32 cellular contexts compared by ENCODE assay signal in genomic region chr12:67243260-67243659, GRCh38.
"Had no signal": no experiment of that assay in that cellular context is flagged by ENCODE, and none has a peak within 500 bp of the region (broad histone marks: within the 10 kb centered on the region; RNA-seq: fewer than 3 reads in every experiment).

No MANE protein-coding gene starts in this region.

- DNase-seq: Karpas-422, Kasumi-1, KBM-7, KG1, MG63, MM.1S, MV-4-11, NCI-H1048, NCI-H1092, NCI-H1092 treated with DMSO at 0.1 percent for 48 hours, NCI-H1105, NCI-H1105 treated with DMSO at 0.1 percent for 48 hours, NCI-H1417 treated with DMSO at 0.1 percent for 48 hours, NCI-H1436, NCI-H1436 treated with DMSO at 0.1 percent for 48 hours, NCI-H146, NCI-H1694, NCI-H1694 treated with DMSO at 0.1 percent for 48 hours, NCI-H187, NCI-H187 treated with DMSO at 0.1 percent for 48 hours, NCI-H2029, NCI-H2029 treated with DMSO at 0.1 percent for 48 hours, NCI-H2081 treated with DMSO at 0.1 percent for 48 hours, NCI-H2107, NCI-H2171, NCI-H2171 treated with DMSO at 0.1 percent for 48 hours, NCI-H2227 treated with DMSO at 0.1 percent for 48 hours, NCI-H226, NCI-H345, NCI-H446, NCI-H446 treated with DMSO at 0.1 percent for 48 hours had no signal

- H3K9me3 ChIP-seq: MG63 had no signal

- H3K27me3 ChIP-seq: MG63 had no signal

- H3K36me3 ChIP-seq: MG63 had no signal

- H3K27ac ChIP-seq: KMS-11 had no signal

- H3K4me3 ChIP-seq: MG63 had no signal
